In the genomic region with DNA sequence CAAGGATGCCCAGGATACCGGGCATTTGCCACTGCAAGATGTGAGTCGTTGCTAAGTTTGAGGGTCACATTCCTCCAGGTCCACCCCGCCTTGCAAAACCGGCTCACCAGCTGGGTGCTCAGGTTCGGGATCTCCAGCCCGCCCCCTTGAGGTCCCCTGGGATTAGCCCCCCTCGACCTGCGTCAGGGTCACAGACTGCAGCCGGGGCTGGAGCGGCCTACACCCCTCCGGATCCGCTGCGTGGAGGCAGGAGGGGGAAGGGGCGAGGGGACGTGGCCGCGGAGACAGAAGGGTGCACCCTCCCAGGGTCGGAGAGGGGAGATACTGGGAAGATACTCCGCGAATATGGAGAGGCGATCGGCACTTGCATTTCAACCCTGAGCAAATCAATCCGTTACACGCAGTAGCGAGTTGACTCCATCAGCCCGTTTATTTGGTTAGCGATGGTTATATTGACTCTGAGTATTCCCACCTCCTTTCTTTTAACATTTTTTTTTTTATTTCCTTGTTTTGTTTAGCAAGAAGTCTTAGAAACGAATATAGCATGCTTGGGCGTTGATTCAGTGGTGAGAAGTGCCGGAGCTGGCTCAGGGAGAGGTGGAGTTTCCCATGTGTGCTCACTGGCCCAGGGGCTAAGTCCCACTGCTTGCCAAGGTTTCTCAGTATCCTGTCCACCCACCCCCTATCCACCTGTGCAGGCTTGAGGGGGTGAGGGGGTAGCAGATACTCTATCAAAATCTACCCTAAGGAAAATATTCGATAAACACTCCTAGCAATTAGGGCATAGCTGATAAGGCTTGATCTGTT, we compare ENCODE assay signal across 8 cellular contexts. TPM values are rescaled to one million over a fixed set of nuclear protein-coding genes. Genes with fewer than 3 reads are reported as not detected.
DNase-seq lines count a peak whose midpoint lies in the region; ATAC-seq and TF ChIP-seq lines count a peak whose summit lies in the region.

No MANE protein-coding gene starts in this region.

- peak; percentile 46 for DNase-seq in HuH-7.5 (ENCODE audit: low spot score)
- DNase-seq in UCSD-AML1 (lab: John Stamatoyannopoulos, UW; ENCODE audit: unreplicated experiment) = peak; percentile 69
- DNase-seq in dorsolateral prefrontal cortex = peak; percentile 28 to 67 (median 51)
- DNase-seq in left lung = peak; percentile 58 to 82
- peak in 1 of 2 donors; percentile 41 for DNase-seq in stimulated activated naive CD8-positive, alpha-beta T cell treated with anti-CD3 and anti-CD28 coated beads, Interleukin-15, amount 100 ng/mL, for 72 hours

- intact Hi-C loops in dorsolateral prefrontal cortex (cut with DNase I) (loop anchor here (5.0 kb wide), 2 partner anchors 37 to 97 kb away; a partner anchor contains a TSS), left lung (cut with DNase I) (no loop called here)

- peaks cover 12% of the 10 kb centered on the region; the same call in 1 of the 2 replicates for H3K4me1 ChIP-seq in ES-I3 (ENCODE audit: insufficient read depth, low read length)
- peaks cover 16 to 60% of the 10 kb centered on the region in 2 donors for H3K4me1 ChIP-seq in left lung

- H3K9me3 ChIP-seq in ES-I3 (ENCODE audit: control insufficient read depth, insufficient read depth, low read length) (no peaks in the 10 kb centered on the region; the same call in 1 of the 2 replicates), left lung (no peaks in the 10 kb centered on the region)

- H3K27ac ChIP-seq in dorsolateral prefrontal cortex = peak overlapping the region; percentile 9 to 98 (median 94)
- peak overlapping the region; percentile 98 to 99 for H3K27ac ChIP-seq in left lung

- no peaks in the 10 kb centered on the region for H3K9me3 Mint-ChIP-seq in stimulated activated naive CD8-positive, alpha-beta T cell treated with anti-CD3 and anti-CD28 coated beads, Interleukin-15, amount 100 ng/mL, for 72 hours

- H3K4me3 ChIP-seq in dorsolateral prefrontal cortex = peak overlapping the region; percentile 67 to 100 (median 96)
- H3K4me3 ChIP-seq in left lung = peak overlapping the region; percentile 83 to 98

- ATAC-seq in GM21447 (IDR thresholded peaks at IDR 0.05; ENCODE audit: unreplicated experiment) (peak; percentile 25), left lung (peak; percentile 67), GM18520 (IDR thresholded peaks at IDR 0.05; ENCODE audit: unreplicated experiment) (no peak)
- ATAC-seq in stimulated activated naive CD8-positive, alpha-beta T cell treated with anti-CD3 and anti-CD28 coated beads, Interleukin-15, amount 100 ng/mL, for 72 hours = peak; percentile 16

- peak overlapping the region; percentile 87 to 93 for H3K27ac Mint-ChIP-seq in stimulated activated naive CD8-positive, alpha-beta T cell treated with anti-CD3 and anti-CD28 coated beads, Interleukin-15, amount 100 ng/mL, for 72 hours

- H3K4me1 Mint-ChIP-seq in stimulated activated naive CD8-positive, alpha-beta T cell treated with anti-CD3 and anti-CD28 coated beads, Interleukin-15, amount 100 ng/mL, for 72 hours = peaks cover 60% of the 10 kb centered on the region

- H3K9ac ChIP-seq in ES-I3 (ENCODE audit: low read depth, low read length) = peak overlapping the region; percentile 94

- peak overlapping the region; percentile 83 to 87 for H3K4me3 Mint-ChIP-seq in stimulated activated naive CD8-positive, alpha-beta T cell treated with anti-CD3 and anti-CD28 coated beads, Interleukin-15, amount 100 ng/mL, for 72 hours

- H3K36me3 ChIP-seq in ES-I3 (ENCODE audit: insufficient read depth, low read length) (no peaks in the 10 kb centered on the region), left lung (no peaks in the 10 kb centered on the region)

- TF ChIP-seq CTCF in dorsolateral prefrontal cortex (IDR thresholded peaks at IDR 0.05 in 54 of 56, conservative IDR thresholded peaks at IDR 0.05 in 2 of 56; ENCODE audit: low read depth in 1 of 56, partially characterized antibody in 56 of 56) = peak in 27 of 56 donors; percentile 2 to 45 (median 27)
- TF ChIP-seq CTCF in left lung (IDR thresholded peaks at IDR 0.05) = no peak

- H3K27me3 ChIP-seq in dorsolateral prefrontal cortex (no peaks in the 10 kb centered on the region), left lung (no peaks in the 10 kb centered on the region)

- H3K27me3 Mint-ChIP-seq in stimulated activated naive CD8-positive, alpha-beta T cell treated with anti-CD3 and anti-CD28 coated beads, Interleukin-15, amount 100 ng/mL, for 72 hours = no peaks in the 10 kb centered on the region

RNA-seq across cellular contexts. Expression of a gene that starts 1.0 kb away (rescaled TPM):
- total RNA-seq in dorsolateral prefrontal cortex = 10 to 100 TPM; 14.8 to 40.5 (median 23.4) TPM
- 10 to 100 TPM; 46.3 to 50.1 TPM for total RNA-seq in left lung

RNA-seq across cellular contexts. Expression of a gene that starts 35.4 kb away (rescaled TPM):
- 10 to 100 TPM in 71 of 120 experiments, 1 to 10 TPM in 49; 5.8 to 19.1 (median 10.6) TPM for total RNA-seq in dorsolateral prefrontal cortex
- 10 to 100 TPM; 42.3 to 48.2 TPM for total RNA-seq in left lung

Comparison
In these comparisons a context has a peak if more than half of its experiments do, and no peak if none do; other contexts are left out.
1. intact Hi-C loops: an anchor here in dorsolateral prefrontal cortex (5.0 kb wide); none called in left lung.